ENCODE assay signal across 34 cellular contexts in genomic region chr11:112457532-112457931, GRCh38.
"Had no signal": no experiment of that assay in that cellular context is flagged by ENCODE, and none has a peak within 500 bp of the region (broad histone marks: within the 10 kb centered on the region; RNA-seq: fewer than 3 reads in every experiment).

No MANE protein-coding gene starts in this region.

- H3K4me3 Mint-ChIP-seq: activated CD4-positive, alpha-beta memory T cell treated with anti-CD3 and anti-CD28 coated beads, Interleukin-2, amount 10 ng/mL, durations not matched to agents 7 days and 5 days; activated CD4-positive, alpha-beta T cell treated with anti-CD3 and anti-CD28 coated beads, Interleukin-2, amount 10 ng/mL, durations not matched to agents 7 days and 5 days; activated naive CD4-positive, alpha-beta T cell treated with anti-CD3 and anti-CD28 coated beads for 36 hours; activated naive CD4-positive, alpha-beta T cell treated with anti-CD3 and anti-CD28 coated beads, Interleukin-2, amount 50 U/mL, for 24 hours; activated naive CD8-positive, alpha-beta T cell treated with anti-CD3 and anti-CD28 coated beads for 36 hours; activated naive CD8-positive, alpha-beta T cell treated with anti-CD3 and anti-CD28 coated beads, Interleukin-2, amount 50 U/mL, for 24 hours; activated T-cell treated with anti-CD3 and anti-CD28 coated beads, Interleukin-2, amount 50 U/mL, for 4 hours; activated T-helper 17 cell treated with anti-CD3 and anti-CD28 coated beads, Interleukin-2, amount 50 U/mL, for 72 hours; effector memory CD8-positive, alpha-beta T cell; T-helper 17 cell; T-helper 2 cell treated with Interferon-gamma antibody and Interleukin-4, amounts not matched to agents 5 μg/mL and 100 μg/mL, for 36 hours had no signal

- DNase-seq: activated CD4-positive, alpha-beta memory T cell treated with anti-CD3 and anti-CD28 coated beads, Interleukin-2, amount 10 ng/mL, durations not matched to agents 7 days and 5 days; activated CD4-positive, alpha-beta T cell treated with anti-CD3 and anti-CD28 coated beads for 1 hour; activated CD4-positive, alpha-beta T cell treated with anti-CD3 and anti-CD28 coated beads for 4 hours; activated CD4-positive, alpha-beta T cell treated with anti-CD3 and anti-CD28 coated beads, Interleukin-2, amount 10 ng/mL, durations not matched to agents 7 days and 5 days; activated CD4-positive, alpha-beta T cell treated with anti-CD3 and anti-CD28 coated beads, Interleukin-2, amount 50 U/mL, for 4 hours; activated CD4-positive, CD25-positive, alpha-beta regulatory T cell; activated CD8-positive, alpha-beta memory T cell treated with anti-CD3 and anti-CD28 coated beads, Interleukin-2, amount 50 U/mL, for 48 hours; activated effector memory CD4-positive, alpha-beta T cell treated with Interleukin-2 at 50 U/mL for 16 hours; activated naive CD4-positive, alpha-beta T cell treated with anti-CD3 and anti-CD28 coated beads for 36 hours; activated naive CD8-positive, alpha-beta T cell treated with anti-CD3 and anti-CD28 coated beads for 36 hours; activated naive CD8-positive, alpha-beta T cell treated with anti-CD3 and anti-CD28 coated beads, Interleukin-2, amount 50 U/mL, for 24 hours; activated T-cell treated with anti-CD3 and anti-CD28 coated beads, Interleukin-2, amount 50 U/mL, for 4 hours; adrenal gland; amygdala; aorta; body of pancreas; caudate nucleus; cortex of kidney; dermis blood vessel endothelial cell; effector CD4-positive, alpha-beta T cell; effector memory CD8-positive, alpha-beta T cell; esophagus squamous epithelium; foreskin melanocyte; head of caudate nucleus; T-helper 1 cell; T-helper 17 cell; T1000; WERI-Rb-1 had no signal

- H3K9me3 Mint-ChIP-seq: activated CD4-positive, alpha-beta memory T cell treated with anti-CD3 and anti-CD28 coated beads, Interleukin-2, amount 10 ng/mL, durations not matched to agents 7 days and 5 days; activated naive CD4-positive, alpha-beta T cell treated with anti-CD3 and anti-CD28 coated beads for 36 hours; activated naive CD4-positive, alpha-beta T cell treated with anti-CD3 and anti-CD28 coated beads, Interleukin-2, amount 50 U/mL, for 24 hours; activated naive CD8-positive, alpha-beta T cell treated with anti-CD3 and anti-CD28 coated beads, Interleukin-2, amount 50 U/mL, for 24 hours; activated T-cell treated with anti-CD3 and anti-CD28 coated beads, Interleukin-2, amount 50 U/mL, for 4 hours; effector memory CD8-positive, alpha-beta T cell; T-helper 2 cell treated with Interferon-gamma antibody and Interleukin-4, amounts not matched to agents 5 μg/mL and 100 μg/mL, for 36 hours had no signal

- H3K4me1 Mint-ChIP-seq: activated naive CD8-positive, alpha-beta T cell treated with anti-CD3 and anti-CD28 coated beads, Interleukin-2, amount 50 U/mL, for 24 hours; activated T-helper 17 cell treated with anti-CD3 and anti-CD28 coated beads, Interleukin-2, amount 50 U/mL, for 72 hours had no signal

- H3K27ac Mint-ChIP-seq: activated CD4-positive, alpha-beta memory T cell treated with anti-CD3 and anti-CD28 coated beads, Interleukin-2, amount 10 ng/mL, durations not matched to agents 7 days and 5 days; activated CD4-positive, alpha-beta T cell treated with anti-CD3 and anti-CD28 coated beads, Interleukin-2, amount 10 ng/mL, durations not matched to agents 7 days and 5 days; activated naive CD4-positive, alpha-beta T cell treated with anti-CD3 and anti-CD28 coated beads for 36 hours; activated naive CD4-positive, alpha-beta T cell treated with anti-CD3 and anti-CD28 coated beads, Interleukin-2, amount 50 U/mL, for 24 hours; activated naive CD8-positive, alpha-beta T cell treated with anti-CD3 and anti-CD28 coated beads for 36 hours; activated naive CD8-positive, alpha-beta T cell treated with anti-CD3 and anti-CD28 coated beads, Interleukin-2, amount 50 U/mL, for 24 hours; activated T-helper 17 cell treated with anti-CD3 and anti-CD28 coated beads, Interleukin-2, amount 50 U/mL, for 72 hours; effector memory CD8-positive, alpha-beta T cell; T-helper 17 cell; T-helper 2 cell treated with Interferon-gamma antibody and Interleukin-4, amounts not matched to agents 5 μg/mL and 100 μg/mL, for 36 hours had no signal

- ATAC-seq: activated naive CD8-positive, alpha-beta T cell treated with anti-CD3 and anti-CD28 coated beads, Interleukin-2, amount 50 U/mL, for 24 hours; activated T-cell treated with anti-CD3 and anti-CD28 coated beads, Interleukin-2, amount 50 U/mL, for 4 hours; activated T-helper 17 cell treated with anti-CD3 and anti-CD28 coated beads, Interleukin-2, amount 50 U/mL, for 72 hours; body of pancreas; effector memory CD8-positive, alpha-beta T cell; T-helper 17 cell had no signal

- H3K27me3 Mint-ChIP-seq: activated CD4-positive, alpha-beta memory T cell treated with anti-CD3 and anti-CD28 coated beads, Interleukin-2, amount 10 ng/mL, durations not matched to agents 7 days and 5 days; activated CD4-positive, alpha-beta T cell treated with anti-CD3 and anti-CD28 coated beads, Interleukin-2, amount 10 ng/mL, durations not matched to agents 7 days and 5 days; activated naive CD4-positive, alpha-beta T cell treated with anti-CD3 and anti-CD28 coated beads, Interleukin-2, amount 50 U/mL, for 24 hours; activated naive CD8-positive, alpha-beta T cell treated with anti-CD3 and anti-CD28 coated beads for 36 hours; activated T-helper 17 cell treated with anti-CD3 and anti-CD28 coated beads, Interleukin-2, amount 50 U/mL, for 72 hours; T-helper 17 cell had no signal

- FAIRE-seq: colon, endothelial cell of umbilical vein had no signal

- H3K4me1 ChIP-seq: adrenal gland, body of pancreas, esophagus squamous epithelium had no signal

- H3K36me3 ChIP-seq: adrenal gland, esophagus squamous epithelium, WERI-Rb-1 had no signal

- H3K4me3 ChIP-seq: adrenal gland, body of pancreas, esophagus squamous epithelium had no signal

- H3K9me3 ChIP-seq: adrenal gland, body of pancreas, esophagus squamous epithelium had no signal

- H3K36me3 Mint-ChIP-seq: activated naive CD4-positive, alpha-beta T cell treated with anti-CD3 and anti-CD28 coated beads, Interleukin-2, amount 50 U/mL, for 24 hours; activated naive CD8-positive, alpha-beta T cell treated with anti-CD3 and anti-CD28 coated beads for 36 hours had no signal

- H3K27ac ChIP-seq: adrenal gland, body of pancreas, epithelial cell of prostate, esophagus squamous epithelium, WERI-Rb-1 had no signal
